In genomic region chr6:168410554-168411011, GRCh38 we compare ENCODE assay signal across 28 cellular contexts. TPM values are rescaled to one million over a fixed set of nuclear protein-coding genes. Genes with fewer than 3 reads are reported as not detected.
"Had no signal": no experiment of that assay in that cellular context is flagged by ENCODE, and none has a peak within 500 bp of the region (broad histone marks: within the 10 kb centered on the region; RNA-seq: fewer than 3 reads in every experiment).

No MANE protein-coding gene starts in this region.

- H3K36me3 ChIP-seq: esophagus muscularis mucosa, lower lobe of right lung, neutrophil, ovary, suprapubic skin, transverse colon had no signal

- H3K27me3 ChIP-seq: esophagus muscularis mucosa, foreskin keratinocyte, neutrophil, ovary, suprapubic skin, transverse colon had no signal

- H3K9me3 Mint-ChIP-seq: activated CD4-positive, alpha-beta memory T cell treated with anti-CD3 and anti-CD28 coated beads, Interleukin-2, amount 10 ng/mL, durations not matched to agents 7 days and 5 days; activated CD4-positive, alpha-beta T cell treated with anti-CD3 and anti-CD28 coated beads, Interleukin-2, amount 10 ng/mL, durations not matched to agents 7 days and 5 days; activated T-cell treated with anti-CD3 and anti-CD28 coated beads, Interleukin-2, amount 50 U/mL, for 24 hours; activated T-helper 17 cell treated with anti-CD3 and anti-CD28 coated beads, Interleukin-2, amount 50 U/mL, for 72 hours; nephron had no signal

- H3K36me3 Mint-ChIP-seq: stimulated activated naive B cell treated with anti-CD40 and anti-IgM and Interleukin-4, amounts not matched to agents 10 μg/mL and 1 μg/mL and 100 μg/mL, for 72 hours had no signal

- H3K4me1 ChIP-seq: foreskin keratinocyte, lower lobe of right lung had no signal

- H3K4me3 ChIP-seq: esophagus muscularis mucosa, lower lobe of right lung, mucosa of descending colon, ovary, SK-N-MC, suprapubic skin, transverse colon had no signal

- H3K27me3 Mint-ChIP-seq: activated CD4-positive, alpha-beta memory T cell treated with anti-CD3 and anti-CD28 coated beads, Interleukin-2, amount 10 ng/mL, durations not matched to agents 7 days and 5 days; activated CD4-positive, alpha-beta T cell treated with anti-CD3 and anti-CD28 coated beads, Interleukin-2, amount 10 ng/mL, durations not matched to agents 7 days and 5 days; activated T-cell treated with anti-CD3 and anti-CD28 coated beads, Interleukin-2, amount 50 U/mL, for 24 hours; dendritic cell treated with granulocyte-macrophage colony-stimulating factor and Interleukin-4, amounts not matched to agents 40 ng/mL and 50 ng/mL, for 4 days; stimulated activated naive B cell treated with anti-CD40 and anti-IgM and Interleukin-4, amounts not matched to agents 10 μg/mL and 1 μg/mL and 100 μg/mL, for 72 hours had no signal

- ATAC-seq: activated T-helper 17 cell treated with anti-CD3 and anti-CD28 coated beads, Interleukin-2, amount 50 U/mL, for 72 hours; foreskin keratinocyte; mucosa of descending colon; stimulated activated naive B cell treated with anti-CD40 and anti-IgM and Interleukin-4, amounts not matched to agents 10 μg/mL and 1 μg/mL and 100 μg/mL, for 72 hours; T-helper 17 cell had no signal

- H3K27ac ChIP-seq: esophagus muscularis mucosa, foreskin keratinocyte, lower lobe of right lung, neutrophil, ovary, SK-N-MC, suprapubic skin, transverse colon had no signal

- H3K4me3 Mint-ChIP-seq: activated CD4-positive, alpha-beta memory T cell treated with anti-CD3 and anti-CD28 coated beads, Interleukin-2, amount 10 ng/mL, durations not matched to agents 7 days and 5 days; activated CD4-positive, alpha-beta T cell treated with anti-CD3 and anti-CD28 coated beads, Interleukin-2, amount 10 ng/mL, durations not matched to agents 7 days and 5 days; activated T-cell treated with anti-CD3 and anti-CD28 coated beads, Interleukin-2, amount 50 U/mL, for 24 hours; activated T-helper 17 cell treated with anti-CD3 and anti-CD28 coated beads, Interleukin-2, amount 50 U/mL, for 72 hours; dendritic cell treated with granulocyte-macrophage colony-stimulating factor and Interleukin-4, amounts not matched to agents 40 ng/mL and 50 ng/mL, for 4 days; nephron; stimulated activated naive B cell treated with anti-CD40 and anti-IgM and Interleukin-4, amounts not matched to agents 10 μg/mL and 1 μg/mL and 100 μg/mL, for 72 hours; T-helper 17 cell had no signal

- H3K27ac Mint-ChIP-seq: activated CD4-positive, alpha-beta memory T cell treated with anti-CD3 and anti-CD28 coated beads, Interleukin-2, amount 10 ng/mL, durations not matched to agents 7 days and 5 days; activated CD4-positive, alpha-beta T cell treated with anti-CD3 and anti-CD28 coated beads, Interleukin-2, amount 10 ng/mL, durations not matched to agents 7 days and 5 days; activated T-cell treated with anti-CD3 and anti-CD28 coated beads, Interleukin-2, amount 50 U/mL, for 24 hours; activated T-helper 17 cell treated with anti-CD3 and anti-CD28 coated beads, Interleukin-2, amount 50 U/mL, for 72 hours; dendritic cell treated with granulocyte-macrophage colony-stimulating factor and Interleukin-4, amounts not matched to agents 40 ng/mL and 50 ng/mL, for 4 days; nephron; progenitor cell of endocrine pancreas; stimulated activated naive B cell treated with anti-CD40 and anti-IgM and Interleukin-4, amounts not matched to agents 10 μg/mL and 1 μg/mL and 100 μg/mL, for 72 hours; T-helper 17 cell had no signal

- H3K9me3 ChIP-seq: esophagus muscularis mucosa, lower lobe of right lung, mucosa of descending colon, neutrophil, ovary, suprapubic skin, transverse colon had no signal

- H3K4me1 Mint-ChIP-seq: activated CD4-positive, alpha-beta memory T cell treated with anti-CD3 and anti-CD28 coated beads, Interleukin-2, amount 10 ng/mL, durations not matched to agents 7 days and 5 days; activated CD4-positive, alpha-beta T cell treated with anti-CD3 and anti-CD28 coated beads, Interleukin-2, amount 10 ng/mL, durations not matched to agents 7 days and 5 days; activated T-helper 17 cell treated with anti-CD3 and anti-CD28 coated beads, Interleukin-2, amount 50 U/mL, for 72 hours; stimulated activated naive B cell treated with anti-CD40 and anti-IgM and Interleukin-4, amounts not matched to agents 10 μg/mL and 1 μg/mL and 100 μg/mL, for 72 hours; T-helper 17 cell had no signal

- DNase-seq: activated CD4-positive, alpha-beta memory T cell treated with anti-CD3 and anti-CD28 coated beads, Interleukin-2, amount 10 ng/mL, durations not matched to agents 7 days and 5 days; activated CD4-positive, alpha-beta T cell treated with anti-CD3 and anti-CD28 coated beads, Interleukin-2, amount 10 ng/mL, durations not matched to agents 7 days and 5 days; activated CD4-positive, CD25-positive, alpha-beta regulatory T cell treated with anti-CD3 and anti-CD28 coated beads, Interleukin-2, amount 50 U/mL, for 72 hours; activated CD8-positive, alpha-beta memory T cell treated with anti-CD3 and anti-CD28 coated beads, Interleukin-2, amount 50 U/mL, for 48 hours; activated gamma-delta T cell treated with Interleukin-2 at 50 U/mL for 16 hours; activated naive CD4-positive, alpha-beta T cell treated with anti-CD3 and anti-CD28 coated beads, Interleukin-2, amount 50 U/mL, for 16 hours; activated T-cell treated with anti-CD3 and anti-CD28 coated beads, Interleukin-2, amount 50 U/mL, for 24 hours; amniotic stem cell; central memory CD4-positive, alpha-beta T cell; foreskin keratinocyte; left cardiac atrium; lower lobe of right lung; mesendoderm; mucosa of descending colon; ovary; stimulated activated CD4-positive, alpha-beta T cell treated with anti-CD3 and anti-CD28 coated beads, Interleukin-15, amount 100 ng/mL, for 24 hours; stimulated activated CD4-positive, alpha-beta T cell treated with anti-CD3 and anti-CD28 coated beads, Interleukin-2, amount 100 ng/mL, for 24 hours; stimulated activated naive B cell treated with anti-CD40 and anti-IgM and Interleukin-4, amounts not matched to agents 10 μg/mL and 1 μg/mL and 100 μg/mL, for 72 hours; T-helper 17 cell; transverse colon had no signal

RNA-seq across cellular contexts. Expression of gene SMOC2, which starts 30.4 kb away (rescaled TPM):
- total RNA-seq: activated CD4-positive, alpha-beta memory T cell treated with anti-CD3 and anti-CD28 coated beads, Interleukin-2, amount 10 ng/mL, durations not matched to agents 7 days and 5 days; activated CD4-positive, alpha-beta T cell treated with anti-CD3 and anti-CD28 coated beads, Interleukin-2, amount 10 ng/mL, durations not matched to agents 7 days and 5 days; activated T-helper 17 cell treated with anti-CD3 and anti-CD28 coated beads, Interleukin-2, amount 50 U/mL, for 72 hours; T-helper 17 cell had no signal
